Comparison of ENCODE assay signal across 1 cellular context in genomic region chr1:227390525-227390924, GRCh38.
TF ChIP-seq lines count a peak whose summit lies in the region.

No MANE protein-coding gene starts in this region.

TF ChIP-seq in HCT116, 20 proteins besides CTCF, POLR2A, EP300 and RAD21 (continued from another document):
- no peak for TF ChIP-seq ZBTB33 (IDR thresholded peaks at IDR 0.05; ENCODE audit: extremely low read depth, insufficient replicate concordance, low read length)
- TF ChIP-seq FOSL1 (IDR thresholded peaks at IDR 0.05; ENCODE audit: low read depth), result no peak
- TF ChIP-seq SRF (IDR thresholded peaks at IDR 0.05; ENCODE audit: low read depth), result no peak
- no peak for TF ChIP-seq YY1 (IDR thresholded peaks at IDR 0.05; ENCODE audit: extremely low read depth, insufficient replicate concordance, low read depth, low read length)
- TF ChIP-seq JUND (IDR thresholded peaks at IDR 0.05), result no peak
- TF ChIP-seq SP1 (IDR thresholded peaks at IDR 0.05; ENCODE audit: low read depth), result no peak
TF ChIP-seq in HCT116: peak in this region for 0.
